Comparison of ENCODE assay signal across 2 cellular contexts in the genomic region with DNA sequence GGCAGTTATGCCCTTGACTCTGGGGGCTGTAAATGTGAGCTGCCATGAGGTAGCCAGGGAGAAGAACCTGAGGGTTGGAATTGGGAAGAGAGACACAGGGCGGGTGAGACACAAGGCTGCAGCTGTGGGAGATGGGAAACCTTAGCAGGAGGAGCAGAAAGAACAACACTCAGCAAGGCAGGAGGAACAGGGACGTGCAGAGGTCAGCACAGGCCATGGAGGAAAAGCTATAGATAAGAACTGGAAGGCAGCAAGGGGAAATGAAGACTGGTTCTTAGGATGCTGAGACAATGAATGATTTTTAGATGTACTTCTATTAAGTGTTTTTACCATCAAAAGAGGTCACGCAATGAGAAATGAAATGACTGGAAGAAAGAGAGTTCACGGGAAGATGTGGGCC.
TF ChIP-seq lines count a peak whose summit lies in the region.

No MANE protein-coding gene starts in this region.

TF ChIP-seq in liver, 16 proteins besides CTCF, POLR2A, EP300 and RAD21 (continued from another document):
- TF ChIP-seq, protein P1, sequence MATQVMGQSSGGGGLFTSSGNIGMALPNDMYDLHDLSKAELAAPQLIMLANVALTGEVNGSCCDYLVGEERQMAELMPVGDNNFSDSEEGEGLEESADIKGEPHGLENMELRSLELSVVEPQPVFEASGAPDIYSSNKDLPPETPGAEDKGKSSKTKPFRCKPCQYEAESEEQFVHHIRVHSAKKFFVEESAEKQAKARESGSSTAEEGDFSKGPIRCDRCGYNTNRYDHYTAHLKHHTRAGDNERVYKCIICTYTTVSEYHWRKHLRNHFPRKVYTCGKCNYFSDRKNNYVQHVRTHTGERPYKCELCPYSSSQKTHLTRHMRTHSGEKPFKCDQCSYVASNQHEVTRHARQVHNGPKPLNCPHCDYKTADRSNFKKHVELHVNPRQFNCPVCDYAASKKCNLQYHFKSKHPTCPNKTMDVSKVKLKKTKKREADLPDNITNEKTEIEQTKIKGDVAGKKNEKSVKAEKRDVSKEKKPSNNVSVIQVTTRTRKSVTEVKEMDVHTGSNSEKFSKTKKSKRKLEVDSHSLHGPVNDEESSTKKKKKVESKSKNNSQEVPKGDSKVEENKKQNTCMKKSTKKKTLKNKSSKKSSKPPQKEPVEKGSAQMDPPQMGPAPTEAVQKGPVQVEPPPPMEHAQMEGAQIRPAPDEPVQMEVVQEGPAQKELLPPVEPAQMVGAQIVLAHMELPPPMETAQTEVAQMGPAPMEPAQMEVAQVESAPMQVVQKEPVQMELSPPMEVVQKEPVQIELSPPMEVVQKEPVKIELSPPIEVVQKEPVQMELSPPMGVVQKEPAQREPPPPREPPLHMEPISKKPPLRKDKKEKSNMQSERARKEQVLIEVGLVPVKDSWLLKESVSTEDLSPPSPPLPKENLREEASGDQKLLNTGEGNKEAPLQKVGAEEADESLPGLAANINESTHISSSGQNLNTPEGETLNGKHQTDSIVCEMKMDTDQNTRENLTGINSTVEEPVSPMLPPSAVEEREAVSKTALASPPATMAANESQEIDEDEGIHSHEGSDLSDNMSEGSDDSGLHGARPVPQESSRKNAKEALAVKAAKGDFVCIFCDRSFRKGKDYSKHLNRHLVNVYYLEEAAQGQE (IDR thresholded peaks at IDR 0.05), result no peak

TF ChIP-seq in HepG2, 621 proteins besides CTCF, POLR2A, EP300 and RAD21 (continued from another document):
- no peak for TF ChIP-seq ZNF574 (CRISPR knock-in tag; IDR thresholded peaks at IDR 0.05)
